Comparison of ENCODE assay signal across 19 cellular contexts in the genomic region with DNA sequence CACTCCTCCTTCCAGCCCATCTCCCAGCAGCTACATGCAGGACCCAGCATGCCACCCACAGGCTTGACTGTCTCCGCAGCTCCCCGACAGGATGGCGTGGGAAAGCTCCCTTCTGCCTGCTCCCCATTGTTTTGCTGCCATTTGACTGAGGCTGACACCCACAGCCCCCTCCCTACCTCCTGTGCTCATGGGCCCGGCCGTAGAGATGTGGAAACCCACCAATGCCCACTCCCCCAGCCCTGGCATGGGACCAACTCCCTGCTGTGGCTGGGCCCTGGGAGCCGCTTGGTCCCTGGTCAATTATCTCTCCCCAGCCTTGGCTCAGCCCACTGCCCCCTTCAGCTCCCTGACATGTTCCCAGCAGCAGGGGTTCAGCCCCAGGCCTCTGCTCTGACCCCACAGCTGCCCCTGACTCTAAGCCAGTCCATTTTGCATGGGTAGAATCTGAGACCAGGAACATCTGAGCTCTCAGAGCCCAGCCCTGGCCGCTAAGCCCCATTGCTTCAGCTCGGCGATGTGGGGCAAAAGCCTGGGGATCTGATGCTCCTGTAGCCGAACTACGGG. TPM values are rescaled to one million over a fixed set of nuclear protein-coding genes. Genes with fewer than 3 reads are reported as not detected.
DNase-seq lines count a peak whose midpoint lies in the region; ATAC-seq and TF ChIP-seq lines count a peak whose summit lies in the region.
"Had no signal": no experiment of that assay in that cellular context is flagged by ENCODE, and none has a peak within 500 bp of the region (broad histone marks: within the 10 kb centered on the region; RNA-seq: fewer than 3 reads in every experiment).

No MANE protein-coding gene starts in this region.

- ATAC-seq in activated T-cell treated with anti-CD3 and anti-CD28 coated beads, Interleukin-2, amount 50 U/mL, for 4 hours, result no peak
- ATAC-seq in upper lobe of right lung, result no peak
- ATAC-seq: left colon had no signal

- H3K27ac Mint-ChIP-seq in activated T-cell treated with anti-CD3 and anti-CD28 coated beads, Interleukin-2, amount 50 U/mL, for 24 hours, result no peak overlapping the region
- no peak overlapping the region for H3K27ac Mint-ChIP-seq in activated CD4-positive, alpha-beta memory T cell treated with anti-CD3 and anti-CD28 coated beads, Interleukin-2, amount 10 ng/mL, durations not matched to agents 7 days and 5 days
- H3K27ac Mint-ChIP-seq: activated T-helper 2 cell treated with anti-CD3 and anti-CD28 coated beads, Interferon-gamma antibody, Interleukin-2, Interleukin-4, amounts not matched to agents 10 μg/mL and 5 μg/mL and 100 μg/mL, durations not matched to agents 14 hours and 24 hours and 36 hours had no signal

- H3K36me3 ChIP-seq in upper lobe of right lung, result no peaks in the 10 kb centered on the region

- H3K27ac ChIP-seq in upper lobe of right lung, result no peak overlapping the region
- H3K27ac ChIP-seq: testis had no signal

- no peaks in the 10 kb centered on the region for H3K4me1 Mint-ChIP-seq in activated T-cell treated with anti-CD3 and anti-CD28 coated beads, Interleukin-2, amount 50 U/mL, for 24 hours (ENCODE audit: low read depth)
- H3K4me1 Mint-ChIP-seq in activated T-cell treated with anti-CD3 and anti-CD28 coated beads, Interleukin-2, amount 50 U/mL, for 4 hours (ENCODE audit: low read depth), result no peaks in the 10 kb centered on the region
- H3K4me1 Mint-ChIP-seq in activated CD4-positive, alpha-beta memory T cell treated with anti-CD3 and anti-CD28 coated beads, Interleukin-2, amount 10 ng/mL, durations not matched to agents 7 days and 5 days, result no peaks in the 10 kb centered on the region

- CTCF ChIA-PET in activated CD4-positive, alpha-beta memory T cell treated with anti-CD3 and anti-CD28 coated beads, Interleukin-2, amount 10 ng/mL, durations not matched to agents 7 days and 5 days (lab: Charles Lee), result no interaction called here

- no peaks in the 10 kb centered on the region for H3K9me3 ChIP-seq in upper lobe of right lung
- H3K9me3 ChIP-seq: testis had no signal

- H3K4me1 ChIP-seq in upper lobe of right lung, result no peaks in the 10 kb centered on the region
- H3K4me1 ChIP-seq: testis had no signal

- H3K36me3 Mint-ChIP-seq in activated T-cell treated with anti-CD3 and anti-CD28 coated beads, Interleukin-2, amount 50 U/mL, for 24 hours (ENCODE audit: low read depth), result no peaks in the 10 kb centered on the region
- no peaks in the 10 kb centered on the region for H3K36me3 Mint-ChIP-seq in activated T-cell treated with anti-CD3 and anti-CD28 coated beads, Interleukin-2, amount 50 U/mL, for 4 hours (ENCODE audit: insufficient read depth)
- no peaks in the 10 kb centered on the region for H3K36me3 Mint-ChIP-seq in activated CD4-positive, alpha-beta memory T cell treated with anti-CD3 and anti-CD28 coated beads, Interleukin-2, amount 10 ng/mL, durations not matched to agents 7 days and 5 days (ENCODE audit: low read depth)

- peak; percentile 8 for DNase-seq in activated T-cell treated with anti-CD3 and anti-CD28 coated beads, Interleukin-2, amount 50 U/mL, for 24 hours
- no peak for DNase-seq in activated T-cell treated with anti-CD3 and anti-CD28 coated beads, Interleukin-2, amount 50 U/mL, for 4 hours
- DNase-seq in activated CD4-positive, alpha-beta memory T cell treated with anti-CD3 and anti-CD28 coated beads, Interleukin-2, amount 10 ng/mL, durations not matched to agents 7 days and 5 days, result peak; percentile 8
- DNase-seq in mesenteric fat pad (ENCODE audit: low spot score) (peak; percentile 75), upper lobe of right lung (peak; percentile 48), HK-2 (ENCODE audit: unreplicated experiment) (no peak), NCI-H526 treated with DMSO at 0.1 percent for 48 hours (lab: John Stamatoyannopoulos, UW) (no peak), GOT3 (lab: John Stamatoyannopoulos, UW) (no peak)
- DNase-seq: activated CD4-positive, alpha-beta T cell treated with anti-CD3 and anti-CD28 coated beads, Interleukin-2, amount 50 U/mL, for 1 hour; Calu3; hippocampal formation; NCI-H1930; NK-92 treated with Interleukin-12 subunit alpha and Interleukin-12 subunit beta, amount 100 ng/mL, for 24 hours; SHP77; testis had no signal

- intact Hi-C loops in upper lobe of right lung (cut with DNase I), result no loop called here

- H3K27me3 ChIP-seq in upper lobe of right lung, result no peaks in the 10 kb centered on the region
- H3K27me3 ChIP-seq: testis had no signal

- TF ChIP-seq CTCF in upper lobe of right lung (IDR thresholded peaks at IDR 0.05), result no peak

- peaks cover 5% of the 10 kb centered on the region for H3K27me3 Mint-ChIP-seq in activated T-cell treated with anti-CD3 and anti-CD28 coated beads, Interleukin-2, amount 50 U/mL, for 24 hours
- peaks cover 12% of the 10 kb centered on the region for H3K27me3 Mint-ChIP-seq in activated T-cell treated with anti-CD3 and anti-CD28 coated beads, Interleukin-2, amount 50 U/mL, for 4 hours (ENCODE audit: low read depth)
- H3K27me3 Mint-ChIP-seq in activated CD4-positive, alpha-beta memory T cell treated with anti-CD3 and anti-CD28 coated beads, Interleukin-2, amount 10 ng/mL, durations not matched to agents 7 days and 5 days, result peaks cover 3% of the 10 kb centered on the region

- no peaks in the 10 kb centered on the region for H3K9me3 Mint-ChIP-seq in activated T-cell treated with anti-CD3 and anti-CD28 coated beads, Interleukin-2, amount 50 U/mL, for 24 hours
- H3K9me3 Mint-ChIP-seq in activated T-cell treated with anti-CD3 and anti-CD28 coated beads, Interleukin-2, amount 50 U/mL, for 4 hours, result no peaks in the 10 kb centered on the region
- no peaks in the 10 kb centered on the region for H3K9me3 Mint-ChIP-seq in activated CD4-positive, alpha-beta memory T cell treated with anti-CD3 and anti-CD28 coated beads, Interleukin-2, amount 10 ng/mL, durations not matched to agents 7 days and 5 days
- H3K9me3 Mint-ChIP-seq: activated T-helper 2 cell treated with anti-CD3 and anti-CD28 coated beads, Interferon-gamma antibody, Interleukin-2, Interleukin-4, amounts not matched to agents 10 μg/mL and 5 μg/mL and 100 μg/mL, durations not matched to agents 14 hours and 24 hours and 36 hours had no signal

- POLR2A ChIA-PET in activated CD4-positive, alpha-beta memory T cell treated with anti-CD3 and anti-CD28 coated beads, Interleukin-2, amount 10 ng/mL, durations not matched to agents 7 days and 5 days (lab: Charles Lee), result no interaction called here

- no peak overlapping the region for H3K4me3 Mint-ChIP-seq in activated T-cell treated with anti-CD3 and anti-CD28 coated beads, Interleukin-2, amount 50 U/mL, for 24 hours
- no peak overlapping the region for H3K4me3 Mint-ChIP-seq in activated T-cell treated with anti-CD3 and anti-CD28 coated beads, Interleukin-2, amount 50 U/mL, for 4 hours
- no peak overlapping the region for H3K4me3 Mint-ChIP-seq in activated CD4-positive, alpha-beta memory T cell treated with anti-CD3 and anti-CD28 coated beads, Interleukin-2, amount 10 ng/mL, durations not matched to agents 7 days and 5 days

- H3K4me3 ChIP-seq in upper lobe of right lung, result no peak overlapping the region
- H3K4me3 ChIP-seq: testis had no signal

RNA-seq across cellular contexts. Expression of a gene that starts 8.2 kb away (rescaled TPM):
- total RNA-seq in activated T-cell treated with anti-CD3 and anti-CD28 coated beads, Interleukin-2, amount 50 U/mL, for 4 hours, result not detected
- total RNA-seq in activated CD4-positive, alpha-beta memory T cell treated with anti-CD3 and anti-CD28 coated beads, Interleukin-2, amount 10 ng/mL, durations not matched to agents 7 days and 5 days, result not detected
- not detected for total RNA-seq in mesenteric fat pad
- total RNA-seq in upper lobe of right lung, result not detected
- total RNA-seq: activated T-helper 2 cell treated with anti-CD3 and anti-CD28 coated beads, Interferon-gamma antibody, Interleukin-2, Interleukin-4, amounts not matched to agents 10 μg/mL and 5 μg/mL and 100 μg/mL, durations not matched to agents 14 hours and 24 hours and 36 hours; Calu3; fibroblast of lung; left colon; pulmonary artery endothelial cell had no signal

RNA-seq across cellular contexts. Expression of a gene that starts 26.6 kb away (rescaled TPM):
- total RNA-seq in activated T-cell treated with anti-CD3 and anti-CD28 coated beads, Interleukin-2, amount 50 U/mL, for 4 hours, result not detected
- total RNA-seq in activated CD4-positive, alpha-beta memory T cell treated with anti-CD3 and anti-CD28 coated beads, Interleukin-2, amount 10 ng/mL, durations not matched to agents 7 days and 5 days, result not detected
- total RNA-seq in mesenteric fat pad (2.3 TPM), upper lobe of right lung (0.64 TPM)
- total RNA-seq: activated T-helper 2 cell treated with anti-CD3 and anti-CD28 coated beads, Interferon-gamma antibody, Interleukin-2, Interleukin-4, amounts not matched to agents 10 μg/mL and 5 μg/mL and 100 μg/mL, durations not matched to agents 14 hours and 24 hours and 36 hours; pulmonary artery endothelial cell had no signal

RNA-seq across cellular contexts. Expression of a gene that starts 33.0 kb away (rescaled TPM):
- total RNA-seq in activated T-cell treated with anti-CD3 and anti-CD28 coated beads, Interleukin-2, amount 50 U/mL, for 4 hours, result not detected
- total RNA-seq in activated CD4-positive, alpha-beta memory T cell treated with anti-CD3 and anti-CD28 coated beads, Interleukin-2, amount 10 ng/mL, durations not matched to agents 7 days and 5 days, result not detected
- total RNA-seq in mesenteric fat pad (not detected), upper lobe of right lung (not detected)
- total RNA-seq: activated T-helper 2 cell treated with anti-CD3 and anti-CD28 coated beads, Interferon-gamma antibody, Interleukin-2, Interleukin-4, amounts not matched to agents 10 μg/mL and 5 μg/mL and 100 μg/mL, durations not matched to agents 14 hours and 24 hours and 36 hours; Calu3; fibroblast of lung; left colon; pulmonary artery endothelial cell had no signal

Comparison
In these comparisons a context has a peak if more than half of its experiments do, and no peak if none do; other contexts are left out.
1. DNase-seq: peak in activated T-cell treated with anti-CD3 and anti-CD28 coated beads, Interleukin-2, amount 50 U/mL, for 24 hours (single experiment), activated CD4-positive, alpha-beta memory T cell treated with anti-CD3 and anti-CD28 coated beads, Interleukin-2, amount 10 ng/mL, durations not matched to agents 7 days and 5 days (single experiment), mesenteric fat pad (single experiment) and upper lobe of right lung (single experiment); none in activated T-cell treated with anti-CD3 and anti-CD28 coated beads, Interleukin-2, amount 50 U/mL, for 4 hours (single experiment), HK-2 (single experiment), NCI-H526 treated with DMSO at 0.1 percent for 48 hours (single experiment) and GOT3 (single experiment).